1 cellular context compared by ENCODE assay signal in the genomic region with DNA sequence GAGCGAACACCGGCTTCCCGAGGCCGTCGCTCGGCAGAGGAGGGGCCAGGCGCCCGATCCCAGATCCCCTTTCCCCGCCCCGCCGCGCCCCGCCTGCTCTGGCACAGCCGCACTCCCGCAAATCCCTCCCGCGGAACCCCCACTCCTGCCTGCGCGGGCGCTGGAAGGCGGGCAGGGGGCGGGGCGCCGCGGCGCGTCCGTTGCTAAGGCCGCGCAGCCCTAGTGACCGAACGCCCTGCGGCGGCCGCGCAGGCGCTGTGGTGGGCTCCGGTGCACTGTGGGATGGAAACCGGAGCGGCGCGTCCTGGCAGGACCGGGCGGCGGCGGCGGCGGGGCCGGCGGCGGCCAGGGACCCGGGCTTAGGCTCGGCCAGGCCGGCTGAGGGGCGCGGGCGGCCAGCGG.
TF ChIP-seq lines count a peak whose summit lies in the region.

A gene with protein sequence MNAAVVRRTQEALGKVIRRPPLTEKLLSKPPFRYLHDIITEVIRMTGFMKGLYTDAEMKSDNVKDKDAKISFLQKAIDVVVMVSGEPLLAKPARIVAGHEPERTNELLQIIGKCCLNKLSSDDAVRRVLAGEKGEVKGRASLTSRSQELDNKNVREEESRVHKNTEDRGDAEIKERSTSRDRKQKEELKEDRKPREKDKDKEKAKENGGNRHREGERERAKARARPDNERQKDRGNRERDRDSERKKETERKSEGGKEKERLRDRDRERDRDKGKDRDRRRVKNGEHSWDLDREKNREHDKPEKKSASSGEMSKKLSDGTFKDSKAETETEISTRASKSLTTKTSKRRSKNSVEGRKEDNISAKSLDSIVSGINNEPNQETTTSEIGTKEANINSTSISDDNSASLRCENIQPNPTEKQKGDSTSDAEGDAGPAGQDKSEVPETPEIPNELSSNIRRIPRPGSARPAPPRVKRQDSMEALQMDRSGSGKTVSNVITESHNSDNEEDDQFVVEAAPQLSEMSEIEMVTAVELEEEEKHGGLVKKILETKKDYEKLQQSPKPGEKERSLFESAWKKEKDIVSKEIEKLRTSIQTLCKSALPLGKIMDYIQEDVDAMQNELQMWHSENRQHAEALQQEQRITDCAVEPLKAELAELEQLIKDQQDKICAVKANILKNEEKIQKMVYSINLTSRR (plus strand): TSS at position 273 of the 402 bp plus-strand sequence. CDS start 145 bp downstream, outside the sequence.

TF ChIP-seq in HepG2, 621 proteins besides CTCF, POLR2A, EP300 and RAD21 (continued from another document and continues in another):
- TF ChIP-seq, protein P1, sequence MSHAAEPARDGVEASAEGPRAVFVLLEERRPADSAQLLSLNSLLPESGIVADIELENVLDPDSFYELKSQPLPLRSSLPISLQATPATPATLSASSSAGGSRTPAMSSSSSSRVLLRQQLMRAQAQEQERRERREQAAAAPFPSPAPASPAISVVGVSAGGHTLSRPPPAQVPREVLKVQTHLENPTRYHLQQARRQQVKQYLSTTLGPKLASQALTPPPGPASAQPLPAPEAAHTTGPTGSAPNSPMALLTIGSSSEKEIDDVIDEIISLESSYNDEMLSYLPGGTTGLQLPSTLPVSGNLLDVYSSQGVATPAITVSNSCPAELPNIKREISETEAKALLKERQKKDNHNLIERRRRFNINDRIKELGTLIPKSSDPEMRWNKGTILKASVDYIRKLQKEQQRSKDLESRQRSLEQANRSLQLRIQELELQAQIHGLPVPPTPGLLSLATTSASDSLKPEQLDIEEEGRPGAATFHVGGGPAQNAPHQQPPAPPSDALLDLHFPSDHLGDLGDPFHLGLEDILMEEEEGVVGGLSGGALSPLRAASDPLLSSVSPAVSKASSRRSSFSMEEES (CRISPR knock-in tag; IDR thresholded peaks at IDR 0.05): no peak
- TF ChIP-seq, protein P2, sequence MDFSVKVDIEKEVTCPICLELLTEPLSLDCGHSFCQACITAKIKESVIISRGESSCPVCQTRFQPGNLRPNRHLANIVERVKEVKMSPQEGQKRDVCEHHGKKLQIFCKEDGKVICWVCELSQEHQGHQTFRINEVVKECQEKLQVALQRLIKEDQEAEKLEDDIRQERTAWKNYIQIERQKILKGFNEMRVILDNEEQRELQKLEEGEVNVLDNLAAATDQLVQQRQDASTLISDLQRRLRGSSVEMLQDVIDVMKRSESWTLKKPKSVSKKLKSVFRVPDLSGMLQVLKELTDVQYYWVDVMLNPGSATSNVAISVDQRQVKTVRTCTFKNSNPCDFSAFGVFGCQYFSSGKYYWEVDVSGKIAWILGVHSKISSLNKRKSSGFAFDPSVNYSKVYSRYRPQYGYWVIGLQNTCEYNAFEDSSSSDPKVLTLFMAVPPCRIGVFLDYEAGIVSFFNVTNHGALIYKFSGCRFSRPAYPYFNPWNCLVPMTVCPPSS (IDR thresholded peaks at IDR 0.05): no peak
- TF ChIP-seq, protein P3, sequence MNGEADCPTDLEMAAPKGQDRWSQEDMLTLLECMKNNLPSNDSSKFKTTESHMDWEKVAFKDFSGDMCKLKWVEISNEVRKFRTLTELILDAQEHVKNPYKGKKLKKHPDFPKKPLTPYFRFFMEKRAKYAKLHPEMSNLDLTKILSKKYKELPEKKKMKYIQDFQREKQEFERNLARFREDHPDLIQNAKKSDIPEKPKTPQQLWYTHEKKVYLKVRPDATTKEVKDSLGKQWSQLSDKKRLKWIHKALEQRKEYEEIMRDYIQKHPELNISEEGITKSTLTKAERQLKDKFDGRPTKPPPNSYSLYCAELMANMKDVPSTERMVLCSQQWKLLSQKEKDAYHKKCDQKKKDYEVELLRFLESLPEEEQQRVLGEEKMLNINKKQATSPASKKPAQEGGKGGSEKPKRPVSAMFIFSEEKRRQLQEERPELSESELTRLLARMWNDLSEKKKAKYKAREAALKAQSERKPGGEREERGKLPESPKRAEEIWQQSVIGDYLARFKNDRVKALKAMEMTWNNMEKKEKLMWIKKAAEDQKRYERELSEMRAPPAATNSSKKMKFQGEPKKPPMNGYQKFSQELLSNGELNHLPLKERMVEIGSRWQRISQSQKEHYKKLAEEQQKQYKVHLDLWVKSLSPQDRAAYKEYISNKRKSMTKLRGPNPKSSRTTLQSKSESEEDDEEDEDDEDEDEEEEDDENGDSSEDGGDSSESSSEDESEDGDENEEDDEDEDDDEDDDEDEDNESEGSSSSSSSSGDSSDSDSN (CRISPR knock-in tag; IDR thresholded peaks at IDR 0.05): peak; percentile 76
- TF ChIP-seq SALL2 (CRISPR knock-in tag; IDR thresholded peaks at IDR 0.05): peak; percentile 76; the same call in 1 of the 2 replicates
- peak; percentile 47; the same call in 1 of the 2 replicates for TF ChIP-seq RFX5 (IDR thresholded peaks at IDR 0.05; ENCODE audit: low read depth, low read length)
- no peak for TF ChIP-seq ZNF101 (CRISPR knock-in tag; IDR thresholded peaks at IDR 0.05; ENCODE audit: borderline replicate concordance, low read depth)
- TF ChIP-seq TSC22D2 (CRISPR knock-in tag; IDR thresholded peaks at IDR 0.05; ENCODE audit: borderline replicate concordance): no peak; the same call in 1 of the 2 replicates
- no peak for TF ChIP-seq SSRP1 (CRISPR knock-in tag; IDR thresholded peaks at IDR 0.05)
- no peak; the same call in 1 of the 2 replicates for TF ChIP-seq FOXC1 (CRISPR knock-in tag; IDR thresholded peaks at IDR 0.05; ENCODE audit: borderline replicate concordance)
- TF ChIP-seq, protein P4, sequence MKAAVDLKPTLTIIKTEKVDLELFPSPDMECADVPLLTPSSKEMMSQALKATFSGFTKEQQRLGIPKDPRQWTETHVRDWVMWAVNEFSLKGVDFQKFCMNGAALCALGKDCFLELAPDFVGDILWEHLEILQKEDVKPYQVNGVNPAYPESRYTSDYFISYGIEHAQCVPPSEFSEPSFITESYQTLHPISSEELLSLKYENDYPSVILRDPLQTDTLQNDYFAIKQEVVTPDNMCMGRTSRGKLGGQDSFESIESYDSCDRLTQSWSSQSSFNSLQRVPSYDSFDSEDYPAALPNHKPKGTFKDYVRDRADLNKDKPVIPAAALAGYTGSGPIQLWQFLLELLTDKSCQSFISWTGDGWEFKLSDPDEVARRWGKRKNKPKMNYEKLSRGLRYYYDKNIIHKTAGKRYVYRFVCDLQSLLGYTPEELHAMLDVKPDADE (CRISPR knock-in tag; IDR thresholded peaks at IDR 0.05): no peak
- TF ChIP-seq EED (CRISPR knock-in tag; IDR thresholded peaks at IDR 0.05): no peak
- no peak for TF ChIP-seq FLYWCH1 (CRISPR knock-in tag; IDR thresholded peaks at IDR 0.05)
- TF ChIP-seq ZFP62 (CRISPR knock-in tag; IDR thresholded peaks at IDR 0.05): no peak
- TF ChIP-seq KDM3A (CRISPR knock-in tag; IDR thresholded peaks at IDR 0.05; ENCODE audit: low read depth): no peak
- no peak for TF ChIP-seq ZKSCAN5 (CRISPR knock-in tag; IDR thresholded peaks at IDR 0.05)
- TF ChIP-seq, protein P5, sequence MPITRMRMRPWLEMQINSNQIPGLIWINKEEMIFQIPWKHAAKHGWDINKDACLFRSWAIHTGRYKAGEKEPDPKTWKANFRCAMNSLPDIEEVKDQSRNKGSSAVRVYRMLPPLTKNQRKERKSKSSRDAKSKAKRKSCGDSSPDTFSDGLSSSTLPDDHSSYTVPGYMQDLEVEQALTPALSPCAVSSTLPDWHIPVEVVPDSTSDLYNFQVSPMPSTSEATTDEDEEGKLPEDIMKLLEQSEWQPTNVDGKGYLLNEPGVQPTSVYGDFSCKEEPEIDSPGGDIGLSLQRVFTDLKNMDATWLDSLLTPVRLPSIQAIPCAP (CRISPR knock-in tag; IDR thresholded peaks at IDR 0.05; ENCODE audit: low read depth): no peak
- no peak for TF ChIP-seq ZNF652 (CRISPR knock-in tag; IDR thresholded peaks at IDR 0.05; ENCODE audit: borderline replicate concordance, low read depth)
- TF ChIP-seq, protein P6, sequence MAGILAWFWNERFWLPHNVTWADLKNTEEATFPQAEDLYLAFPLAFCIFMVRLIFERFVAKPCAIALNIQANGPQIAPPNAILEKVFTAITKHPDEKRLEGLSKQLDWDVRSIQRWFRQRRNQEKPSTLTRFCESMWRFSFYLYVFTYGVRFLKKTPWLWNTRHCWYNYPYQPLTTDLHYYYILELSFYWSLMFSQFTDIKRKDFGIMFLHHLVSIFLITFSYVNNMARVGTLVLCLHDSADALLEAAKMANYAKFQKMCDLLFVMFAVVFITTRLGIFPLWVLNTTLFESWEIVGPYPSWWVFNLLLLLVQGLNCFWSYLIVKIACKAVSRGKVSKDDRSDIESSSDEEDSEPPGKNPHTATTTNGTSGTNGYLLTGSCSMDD (CRISPR knock-in tag; IDR thresholded peaks at IDR 0.05): no peak
- no peak for TF ChIP-seq ZNF207 (IDR thresholded peaks at IDR 0.05; ENCODE audit: borderline replicate concordance)
- no peak for TF ChIP-seq ZNF552 (CRISPR knock-in tag; IDR thresholded peaks at IDR 0.05; ENCODE audit: borderline replicate concordance)
- TF ChIP-seq ZNF549 (CRISPR knock-in tag; IDR thresholded peaks at IDR 0.05): no peak
- TF ChIP-seq, protein P7, sequence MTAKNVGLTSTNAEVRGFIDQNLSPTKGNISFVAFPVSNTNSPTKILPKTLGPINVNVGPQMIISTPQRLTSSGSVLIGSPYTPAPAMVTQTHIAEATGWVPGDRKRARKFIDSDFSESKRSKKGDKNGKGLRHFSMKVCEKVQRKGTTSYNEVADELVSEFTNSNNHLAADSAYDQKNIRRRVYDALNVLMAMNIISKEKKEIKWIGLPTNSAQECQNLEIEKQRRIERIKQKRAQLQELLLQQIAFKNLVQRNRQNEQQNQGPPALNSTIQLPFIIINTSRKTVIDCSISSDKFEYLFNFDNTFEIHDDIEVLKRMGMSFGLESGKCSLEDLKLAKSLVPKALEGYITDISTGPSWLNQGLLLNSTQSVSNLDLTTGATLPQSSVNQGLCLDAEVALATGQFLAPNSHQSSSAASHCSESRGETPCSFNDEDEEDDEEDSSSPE (CRISPR knock-in tag; IDR thresholded peaks at IDR 0.05): peak; percentile 63
- TF ChIP-seq, protein P8, sequence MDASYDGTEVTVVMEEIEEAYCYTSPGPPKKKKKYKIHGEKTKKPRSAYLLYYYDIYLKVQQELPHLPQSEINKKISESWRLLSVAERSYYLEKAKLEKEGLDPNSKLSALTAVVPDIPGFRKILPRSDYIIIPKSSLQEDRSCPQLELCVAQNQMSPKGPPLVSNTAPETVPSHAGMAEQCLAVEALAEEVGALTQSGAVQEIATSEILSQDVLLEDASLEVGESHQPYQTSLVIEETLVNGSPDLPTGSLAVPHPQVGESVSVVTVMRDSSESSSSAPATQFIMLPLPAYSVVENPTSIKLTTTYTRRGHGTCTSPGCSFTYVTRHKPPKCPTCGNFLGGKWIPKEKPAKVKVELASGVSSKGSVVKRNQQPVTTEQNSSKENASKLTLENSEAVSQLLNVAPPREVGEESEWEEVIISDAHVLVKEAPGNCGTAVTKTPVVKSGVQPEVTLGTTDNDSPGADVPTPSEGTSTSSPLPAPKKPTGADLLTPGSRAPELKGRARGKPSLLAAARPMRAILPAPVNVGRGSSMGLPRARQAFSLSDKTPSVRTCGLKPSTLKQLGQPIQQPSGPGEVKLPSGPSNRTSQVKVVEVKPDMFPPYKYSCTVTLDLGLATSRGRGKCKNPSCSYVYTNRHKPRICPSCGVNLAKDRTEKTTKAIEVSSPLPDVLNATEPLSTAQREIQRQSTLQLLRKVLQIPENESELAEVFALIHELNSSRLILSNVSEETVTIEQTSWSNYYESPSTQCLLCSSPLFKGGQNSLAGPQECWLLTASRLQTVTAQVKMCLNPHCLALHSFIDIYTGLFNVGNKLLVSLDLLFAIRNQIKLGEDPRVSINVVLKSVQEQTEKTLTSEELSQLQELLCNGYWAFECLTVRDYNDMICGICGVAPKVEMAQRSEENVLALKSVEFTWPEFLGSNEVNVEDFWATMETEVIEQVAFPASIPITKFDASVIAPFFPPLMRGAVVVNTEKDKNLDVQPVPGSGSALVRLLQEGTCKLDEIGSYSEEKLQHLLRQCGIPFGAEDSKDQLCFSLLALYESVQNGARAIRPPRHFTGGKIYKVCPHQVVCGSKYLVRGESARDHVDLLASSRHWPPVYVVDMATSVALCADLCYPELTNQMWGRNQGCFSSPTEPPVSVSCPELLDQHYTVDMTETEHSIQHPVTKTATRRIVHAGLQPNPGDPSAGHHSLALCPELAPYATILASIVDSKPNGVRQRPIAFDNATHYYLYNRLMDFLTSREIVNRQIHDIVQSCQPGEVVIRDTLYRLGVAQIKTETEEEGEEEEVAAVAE (CRISPR knock-in tag; IDR thresholded peaks at IDR 0.05; ENCODE audit: borderline replicate concordance): no peak
- TF ChIP-seq, protein P9, sequence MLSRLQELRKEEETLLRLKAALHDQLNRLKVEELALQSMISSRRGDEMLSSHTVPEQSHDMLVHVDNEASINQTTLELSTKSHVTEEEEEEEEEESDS (CRISPR knock-in tag; IDR thresholded peaks at IDR 0.05; ENCODE audit: borderline replicate concordance): no peak
- TF ChIP-seq MTA1 (CRISPR knock-in tag; IDR thresholded peaks at IDR 0.05; ENCODE audit: borderline replicate concordance): no peak
- TF ChIP-seq TMF1 (CRISPR knock-in tag; IDR thresholded peaks at IDR 0.05; ENCODE audit: low read depth): 0 out of 2 replicates have a peak, but pooled peaks have one; percentile 11
- TF ChIP-seq FOXJ3 (CRISPR knock-in tag; IDR thresholded peaks at IDR 0.05; ENCODE audit: borderline replicate concordance): no peak
- 0 out of 2 replicates have a peak, but pooled peaks have one; percentile 6 for TF ChIP-seq ZBTB7A (CRISPR knock-in tag; IDR thresholded peaks at IDR 0.05)
- peak; percentile 92 for TF ChIP-seq SP5 (CRISPR knock-in tag; IDR thresholded peaks at IDR 0.05; ENCODE audit: borderline replicate concordance, low read depth)
- no peak for TF ChIP-seq SMAD9 (CRISPR knock-in tag; IDR thresholded peaks at IDR 0.05)
- no peak for TF ChIP-seq ZNF530 (CRISPR knock-in tag; IDR thresholded peaks at IDR 0.05; ENCODE audit: low read depth)
- TF ChIP-seq KDM5B (CRISPR knock-in tag; IDR thresholded peaks at IDR 0.05; ENCODE audit: borderline replicate concordance): peak; percentile 68; the same call in 1 of the 2 replicates
- TF ChIP-seq JUN (CRISPR knock-in tag; IDR thresholded peaks at IDR 0.05): no peak
- peak; percentile 51; the same call in 1 of the 2 replicates for TF ChIP-seq ZNF501 (CRISPR knock-in tag; IDR thresholded peaks at IDR 0.05)
- TF ChIP-seq CBFB (CRISPR knock-in tag; IDR thresholded peaks at IDR 0.05): no peak
- peak; percentile 59; the same call in 1 of the 2 replicates for TF ChIP-seq TOPORS (CRISPR knock-in tag; IDR thresholded peaks at IDR 0.05)
- TF ChIP-seq NFATC3 (CRISPR knock-in tag; IDR thresholded peaks at IDR 0.05): no peak
- TF ChIP-seq, protein P10, sequence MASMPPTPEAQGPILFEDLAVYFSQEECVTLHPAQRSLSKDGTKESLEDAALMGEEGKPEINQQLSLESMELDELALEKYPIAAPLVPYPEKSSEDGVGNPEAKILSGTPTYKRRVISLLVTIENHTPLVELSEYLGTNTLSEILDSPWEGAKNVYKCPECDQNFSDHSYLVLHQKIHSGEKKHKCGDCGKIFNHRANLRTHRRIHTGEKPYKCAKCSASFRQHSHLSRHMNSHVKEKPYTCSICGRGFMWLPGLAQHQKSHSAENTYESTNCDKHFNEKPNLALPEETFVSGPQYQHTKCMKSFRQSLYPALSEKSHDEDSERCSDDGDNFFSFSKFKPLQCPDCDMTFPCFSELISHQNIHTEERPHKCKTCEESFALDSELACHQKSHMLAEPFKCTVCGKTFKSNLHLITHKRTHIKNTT (CRISPR knock-in tag; IDR thresholded peaks at IDR 0.05): no peak
- peak; percentile 68 for TF ChIP-seq SPEN (CRISPR knock-in tag; IDR thresholded peaks at IDR 0.05; ENCODE audit: low read depth)
- no peak for TF ChIP-seq MEIS2 (CRISPR knock-in tag; IDR thresholded peaks at IDR 0.05)
- TF ChIP-seq GTF2F1 (IDR thresholded peaks at IDR 0.05; ENCODE audit: low read length): no peak
- TF ChIP-seq ZNF260 (CRISPR knock-in tag; IDR thresholded peaks at IDR 0.05; ENCODE audit: borderline replicate concordance, low read depth): no peak
- TF ChIP-seq ZNF615 (CRISPR knock-in tag; IDR thresholded peaks at IDR 0.05; ENCODE audit: borderline replicate concordance): no peak
- no peak for TF ChIP-seq ZNF577 (CRISPR knock-in tag; IDR thresholded peaks at IDR 0.05; ENCODE audit: borderline replicate concordance, low read depth)
- peak; percentile 24; the same call in 1 of the 2 replicates for TF ChIP-seq ARNT2 (CRISPR knock-in tag; IDR thresholded peaks at IDR 0.05; ENCODE audit: low read depth)
